In the genomic region with DNA sequence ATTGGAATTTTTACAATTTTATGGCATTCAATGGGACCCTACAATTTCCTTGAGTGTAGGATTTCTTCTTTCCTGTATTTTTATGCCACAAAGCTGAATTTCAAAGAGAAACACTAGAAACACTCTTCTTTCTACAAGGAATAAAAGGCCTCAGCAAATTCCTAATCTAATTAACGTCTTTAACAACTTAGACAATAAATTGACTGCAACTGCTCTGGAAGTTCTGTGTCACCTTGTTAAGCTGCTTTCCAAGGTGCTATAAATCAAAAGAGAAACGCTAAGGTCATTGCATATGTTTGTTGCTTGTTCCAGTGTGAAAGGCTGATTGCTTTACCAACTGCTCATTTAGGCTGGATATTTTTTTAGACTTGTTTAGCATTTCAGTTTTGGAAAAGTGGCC, we compare ENCODE assay signal across 17 cellular contexts.
DNase-seq lines count a peak whose midpoint lies in the region; TF ChIP-seq lines count a peak whose summit lies in the region.
"Had no signal": no experiment of that assay in that cellular context is flagged by ENCODE, and none has a peak within 500 bp of the region (broad histone marks: within the 10 kb centered on the region; RNA-seq: fewer than 3 reads in every experiment).

No MANE protein-coding gene starts in this region.

- DNase-seq in NCI-H82 (lab: John Stamatoyannopoulos, UW): peak; percentile 92
- DNase-seq in left kidney (ENCODE audit: low read depth, low spot score): peak; percentile 34
- no peak for DNase-seq in uterus
- DNase-seq in DMS53 (lab: John Stamatoyannopoulos, UW): no peak
- DNase-seq in breast epithelium (ENCODE audit: low spot score in 2 of 2): no peak
- DNase-seq in coronary artery (ENCODE audit: low spot score): no peak
- DNase-seq: AML-193; CD4-positive, alpha-beta memory T cell; DMS153; DMS79 treated with DMSO at 0.1 percent for 48 hours; GF-D8; GOT3; H9; IMR-90; KBM-7 had no signal

- TF ChIP-seq POLR2A in uterus (IDR thresholded peaks at IDR 0.05) (no peak), breast epithelium (IDR thresholded peaks at IDR 0.05) (no peak)

- intact Hi-C loops in uterus (cut with DNase I; ENCODE audit: low total_unique reads): no loop called here
- intact Hi-C loops in breast epithelium (cut with DNase I; ENCODE audit: low total_unique reads): no loop called here

- H3K9me3 ChIP-seq in HEK293 (ENCODE audit: control insufficient read depth, insufficient read depth, low read depth, low read length) (no peaks in the 10 kb centered on the region), uterus (no peaks in the 10 kb centered on the region), breast epithelium (no peaks in the 10 kb centered on the region)
- H3K9me3 ChIP-seq: BLaER1 had no signal

- no peak overlapping the region for H3K27ac ChIP-seq in HEK293 (ENCODE audit: extremely low read depth, low read depth, low read length)
- peak overlapping the region; percentile 18 to 40 for H3K27ac ChIP-seq in uterus
- no peak overlapping the region for H3K27ac ChIP-seq in breast epithelium
- no peak overlapping the region for H3K27ac ChIP-seq in coronary artery
- H3K27ac ChIP-seq: BLaER1 had no signal

- H3K4me3 ChIP-seq in HEK293 (ENCODE audit: low read depth, low read length): no peak overlapping the region
- H3K4me3 ChIP-seq in uterus: no peak overlapping the region
- no peak overlapping the region for H3K4me3 ChIP-seq in breast epithelium
- no peak overlapping the region for H3K4me3 ChIP-seq in coronary artery
- H3K4me3 ChIP-seq: BLaER1 had no signal

- H3K36me3 ChIP-seq in HEK293 (ENCODE audit: control insufficient read depth in 2 of 2, insufficient read depth in 1 of 2, low read length in 2 of 2): no peaks in the 10 kb centered on the region
- no peaks in the 10 kb centered on the region for H3K36me3 ChIP-seq in uterus
- no peaks in the 10 kb centered on the region for H3K36me3 ChIP-seq in breast epithelium
- H3K36me3 ChIP-seq: BLaER1 had no signal

- H3K4me1 ChIP-seq in HEK293 (ENCODE audit: control insufficient read depth, insufficient read depth, low read length) (peaks cover 8% of the 10 kb centered on the region), uterus (peaks cover 0 to 10% of the 10 kb centered on the region in 2 donors), breast epithelium (no peaks in the 10 kb centered on the region)
- H3K4me1 ChIP-seq: BLaER1 had no signal

- no peak for TF ChIP-seq CTCF in HEK293 (tag by site-specific recombination; IDR thresholded peaks at IDR 0.05)
- TF ChIP-seq CTCF in uterus (IDR thresholded peaks at IDR 0.05): no peak
- no peak for TF ChIP-seq CTCF in breast epithelium (IDR thresholded peaks at IDR 0.05)
- no peak for TF ChIP-seq CTCF in coronary artery (IDR thresholded peaks at IDR 0.05)

- CTCF ChIA-PET in HEK293 (lab: Yijun Ruan, JAX): no interaction called here

- POLR2A ChIA-PET in HEK293 (lab: Yijun Ruan, JAX): no interaction called here

- H3K27me3 ChIP-seq in uterus: no peaks in the 10 kb centered on the region
- no peaks in the 10 kb centered on the region for H3K27me3 ChIP-seq in breast epithelium
- H3K27me3 ChIP-seq: BLaER1 had no signal

TF ChIP-seq in HEK293, 187 proteins besides CTCF, POLR2A, EP300 and RAD21:
- TF ChIP-seq FEZF1 (tag by site-specific recombination; IDR thresholded peaks at IDR 0.05) (peak; percentile 45; the same call in 1 of the 2 replicates), PRDM4 (tag by site-specific recombination; IDR thresholded peaks at IDR 0.05) (peak; percentile 55; the same call in 1 of the 2 replicates), GLIS2 (tag by site-specific recombination; IDR thresholded peaks at IDR 0.05) (no peak), ZNF184 (tag by site-specific recombination; IDR thresholded peaks at IDR 0.05) (no peak)
- TF ChIP-seq, protein P1, sequence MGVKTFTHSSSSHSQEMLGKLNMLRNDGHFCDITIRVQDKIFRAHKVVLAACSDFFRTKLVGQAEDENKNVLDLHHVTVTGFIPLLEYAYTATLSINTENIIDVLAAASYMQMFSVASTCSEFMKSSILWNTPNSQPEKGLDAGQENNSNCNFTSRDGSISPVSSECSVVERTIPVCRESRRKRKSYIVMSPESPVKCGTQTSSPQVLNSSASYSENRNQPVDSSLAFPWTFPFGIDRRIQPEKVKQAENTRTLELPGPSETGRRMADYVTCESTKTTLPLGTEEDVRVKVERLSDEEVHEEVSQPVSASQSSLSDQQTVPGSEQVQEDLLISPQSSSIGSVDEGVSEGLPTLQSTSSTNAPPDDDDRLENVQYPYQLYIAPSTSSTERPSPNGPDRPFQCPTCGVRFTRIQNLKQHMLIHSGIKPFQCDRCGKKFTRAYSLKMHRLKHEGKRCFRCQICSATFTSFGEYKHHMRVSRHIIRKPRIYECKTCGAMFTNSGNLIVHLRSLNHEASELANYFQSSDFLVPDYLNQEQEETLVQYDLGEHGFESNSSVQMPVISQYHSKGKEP (tag by site-specific recombination; IDR thresholded peaks at IDR 0.05): 0 out of 2 replicates have a peak, but pooled peaks have one; percentile 17
- TF ChIP-seq, protein P2, sequence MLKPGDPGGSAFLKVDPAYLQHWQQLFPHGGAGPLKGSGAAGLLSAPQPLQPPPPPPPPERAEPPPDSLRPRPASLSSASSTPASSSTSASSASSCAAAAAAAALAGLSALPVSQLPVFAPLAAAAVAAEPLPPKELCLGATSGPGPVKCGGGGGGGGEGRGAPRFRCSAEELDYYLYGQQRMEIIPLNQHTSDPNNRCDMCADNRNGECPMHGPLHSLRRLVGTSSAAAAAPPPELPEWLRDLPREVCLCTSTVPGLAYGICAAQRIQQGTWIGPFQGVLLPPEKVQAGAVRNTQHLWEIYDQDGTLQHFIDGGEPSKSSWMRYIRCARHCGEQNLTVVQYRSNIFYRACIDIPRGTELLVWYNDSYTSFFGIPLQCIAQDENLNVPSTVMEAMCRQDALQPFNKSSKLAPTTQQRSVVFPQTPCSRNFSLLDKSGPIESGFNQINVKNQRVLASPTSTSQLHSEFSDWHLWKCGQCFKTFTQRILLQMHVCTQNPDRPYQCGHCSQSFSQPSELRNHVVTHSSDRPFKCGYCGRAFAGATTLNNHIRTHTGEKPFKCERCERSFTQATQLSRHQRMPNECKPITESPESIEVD (tag by site-specific recombination; IDR thresholded peaks at IDR 0.05): peak; percentile 44

Comparison
In these comparisons a context has a peak if more than half of its experiments do, and no peak if none do; other contexts are left out.
1. H3K27ac ChIP-seq: peak in uterus (2 of 2); none in HEK293 (single experiment), breast epithelium (0 of 2) and coronary artery (0 of 2).
2. DNase-seq: peak in NCI-H82 (single experiment) and left kidney (single experiment); none in uterus (0 of 2), DMS53 (single experiment), breast epithelium (0 of 2) and coronary artery (single experiment).